1 cellular context compared by ENCODE assay signal in the genomic region with DNA sequence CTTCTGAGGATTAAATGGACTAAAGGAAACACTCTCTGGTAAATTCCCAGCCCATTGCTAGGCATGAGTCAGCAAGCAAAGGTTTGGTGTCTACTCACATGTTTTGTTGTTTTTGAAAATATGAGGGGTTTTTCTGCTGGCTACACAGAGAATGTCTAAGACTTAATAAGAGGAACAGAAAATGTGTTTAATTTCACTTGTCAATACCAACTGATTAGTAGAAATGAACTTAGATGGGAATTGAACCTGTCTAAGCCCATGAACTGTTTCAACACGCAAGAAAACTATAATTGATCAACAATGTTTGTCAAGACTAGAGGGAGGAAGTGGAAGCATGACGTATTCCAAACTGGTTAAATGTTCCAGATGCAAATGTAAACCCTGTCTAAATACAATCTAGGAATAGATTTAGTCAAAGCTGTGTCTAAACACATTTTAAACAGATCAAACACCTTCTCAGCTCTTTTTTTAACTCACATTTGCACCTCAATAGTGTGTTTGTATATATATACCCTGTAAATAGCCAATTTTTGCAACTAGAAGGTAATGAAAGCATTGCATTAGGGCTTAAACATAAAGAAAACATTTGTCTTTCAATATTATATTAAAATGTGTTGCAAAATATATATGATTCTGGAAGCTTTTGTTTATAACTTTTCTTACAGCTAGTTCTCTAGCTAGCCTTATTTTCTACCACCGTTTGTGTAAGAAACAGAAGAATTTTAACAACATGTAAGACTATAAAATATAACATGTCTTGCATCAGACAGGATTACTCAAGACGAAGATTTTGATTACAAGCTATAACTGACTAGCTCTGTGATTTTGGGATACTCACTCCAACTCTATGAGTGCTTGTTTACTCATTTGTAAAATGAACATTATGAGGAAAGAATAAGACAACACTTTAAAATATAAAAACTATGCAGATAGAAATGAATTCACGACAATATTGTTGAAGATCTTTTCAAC.
A peak's percentile ranks its signal among the peaks of the same experiment; 100 is the strongest.
TF ChIP-seq lines count a peak whose summit lies in the region.

No MANE protein-coding gene starts in this region.

TF ChIP-seq in GM12878, 131 proteins besides CTCF, POLR2A, EP300 and RAD21 (continued from another document):
- TF ChIP-seq, protein P1, sequence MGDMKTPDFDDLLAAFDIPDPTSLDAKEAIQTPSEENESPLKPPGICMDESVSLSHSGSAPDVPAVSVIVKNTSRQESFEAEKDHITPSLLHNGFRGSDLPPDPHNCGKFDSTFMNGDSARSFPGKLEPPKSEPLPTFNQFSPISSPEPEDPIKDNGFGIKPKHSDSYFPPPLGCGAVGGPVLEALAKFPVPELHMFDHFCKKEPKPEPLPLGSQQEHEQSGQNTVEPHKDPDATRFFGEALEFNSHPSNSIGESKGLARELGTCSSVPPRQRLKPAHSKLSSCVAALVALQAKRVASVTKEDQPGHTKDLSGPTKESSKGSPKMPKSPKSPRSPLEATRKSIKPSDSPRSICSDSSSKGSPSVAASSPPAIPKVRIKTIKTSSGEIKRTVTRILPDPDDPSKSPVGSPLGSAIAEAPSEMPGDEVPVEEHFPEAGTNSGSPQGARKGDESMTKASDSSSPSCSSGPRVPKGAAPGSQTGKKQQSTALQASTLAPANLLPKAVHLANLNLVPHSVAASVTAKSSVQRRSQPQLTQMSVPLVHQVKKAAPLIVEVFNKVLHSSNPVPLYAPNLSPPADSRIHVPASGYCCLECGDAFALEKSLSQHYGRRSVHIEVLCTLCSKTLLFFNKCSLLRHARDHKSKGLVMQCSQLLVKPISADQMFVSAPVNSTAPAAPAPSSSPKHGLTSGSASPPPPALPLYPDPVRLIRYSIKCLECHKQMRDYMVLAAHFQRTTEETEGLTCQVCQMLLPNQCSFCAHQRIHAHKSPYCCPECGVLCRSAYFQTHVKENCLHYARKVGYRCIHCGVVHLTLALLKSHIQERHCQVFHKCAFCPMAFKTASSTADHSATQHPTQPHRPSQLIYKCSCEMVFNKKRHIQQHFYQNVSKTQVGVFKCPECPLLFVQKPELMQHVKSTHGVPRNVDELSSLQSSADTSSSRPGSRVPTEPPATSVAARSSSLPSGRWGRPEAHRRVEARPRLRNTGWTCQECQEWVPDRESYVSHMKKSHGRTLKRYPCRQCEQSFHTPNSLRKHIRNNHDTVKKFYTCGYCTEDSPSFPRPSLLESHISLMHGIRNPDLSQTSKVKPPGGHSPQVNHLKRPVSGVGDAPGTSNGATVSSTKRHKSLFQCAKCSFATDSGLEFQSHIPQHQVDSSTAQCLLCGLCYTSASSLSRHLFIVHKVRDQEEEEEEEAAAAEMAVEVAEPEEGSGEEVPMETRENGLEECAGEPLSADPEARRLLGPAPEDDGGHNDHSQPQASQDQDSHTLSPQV (IDR thresholded peaks at IDR 0.05) = peak; percentile 68; the same call in 1 of the 2 replicates
- TF ChIP-seq ZSCAN29 (IDR thresholded peaks at IDR 0.05) = peak; percentile 25; the same call in 1 of the 2 replicates
- TF ChIP-seq ESRRA (IDR thresholded peaks at IDR 0.05; ENCODE audit: low read length) = no peak
- no peak for TF ChIP-seq YY1 (IDR thresholded peaks at IDR 0.05; ENCODE audit: low read depth, low read length)
- TF ChIP-seq EED (IDR thresholded peaks at IDR 0.05; ENCODE audit: low read depth) = 0 out of 2 replicates have a peak, but pooled peaks have one; percentile 19
- no peak for TF ChIP-seq YBX1 (IDR thresholded peaks at IDR 0.05)
- TF ChIP-seq FOXK2 (IDR thresholded peaks at IDR 0.05) = no peak
- TF ChIP-seq STAT1 (conservative IDR thresholded peaks at IDR 0.05) = no peak
- TF ChIP-seq RBBP5 (conservative IDR thresholded peaks at IDR 0.05) = no peak
- TF ChIP-seq RFX5 (IDR thresholded peaks at IDR 0.05; ENCODE audit: low read depth, low read length) = no peak
- no peak for TF ChIP-seq TBL1XR1 (IDR thresholded peaks at IDR 0.05; ENCODE audit: low read depth, low read length)
- TF ChIP-seq, protein P2, sequence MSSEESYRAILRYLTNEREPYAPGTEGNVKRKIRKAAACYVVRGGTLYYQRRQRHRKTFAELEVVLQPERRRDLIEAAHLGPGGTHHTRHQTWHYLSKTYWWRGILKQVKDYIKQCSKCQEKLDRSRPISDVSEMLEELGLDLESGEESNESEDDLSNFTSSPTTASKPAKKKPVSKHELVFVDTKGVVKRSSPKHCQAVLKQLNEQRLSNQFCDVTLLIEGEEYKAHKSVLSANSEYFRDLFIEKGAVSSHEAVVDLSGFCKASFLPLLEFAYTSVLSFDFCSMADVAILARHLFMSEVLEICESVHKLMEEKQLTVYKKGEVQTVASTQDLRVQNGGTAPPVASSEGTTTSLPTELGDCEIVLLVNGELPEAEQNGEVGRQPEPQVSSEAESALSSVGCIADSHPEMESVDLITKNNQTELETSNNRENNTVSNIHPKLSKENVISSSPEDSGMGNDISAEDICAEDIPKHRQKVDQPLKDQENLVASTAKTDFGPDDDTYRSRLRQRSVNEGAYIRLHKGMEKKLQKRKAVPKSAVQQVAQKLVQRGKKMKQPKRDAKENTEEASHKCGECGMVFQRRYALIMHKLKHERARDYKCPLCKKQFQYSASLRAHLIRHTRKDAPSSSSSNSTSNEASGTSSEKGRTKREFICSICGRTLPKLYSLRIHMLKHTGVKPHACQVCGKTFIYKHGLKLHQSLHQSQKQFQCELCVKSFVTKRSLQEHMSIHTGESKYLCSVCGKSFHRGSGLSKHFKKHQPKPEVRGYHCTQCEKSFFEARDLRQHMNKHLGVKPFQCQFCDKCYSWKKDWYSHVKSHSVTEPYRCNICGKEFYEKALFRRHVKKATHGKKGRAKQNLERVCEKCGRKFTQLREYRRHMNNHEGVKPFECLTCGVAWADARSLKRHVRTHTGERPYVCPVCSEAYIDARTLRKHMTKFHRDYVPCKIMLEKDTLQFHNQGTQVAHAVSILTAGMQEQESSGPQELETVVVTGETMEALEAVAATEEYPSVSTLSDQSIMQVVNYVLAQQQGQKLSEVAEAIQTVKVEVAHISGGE (CRISPR knock-in tag; IDR thresholded peaks at IDR 0.05) = no peak
- TF ChIP-seq MXI1 (IDR thresholded peaks at IDR 0.05; ENCODE audit: low read depth, low read length) = peak; percentile 39; the same call in 1 of the 2 replicates
- no peak for TF ChIP-seq WRNIP1 (IDR thresholded peaks at IDR 0.05; ENCODE audit: borderline replicate concordance, low read depth, low read length)
- TF ChIP-seq BACH1 (IDR thresholded peaks at IDR 0.05; ENCODE audit: borderline replicate concordance) = peak; percentile 97
- TF ChIP-seq EGR1 (IDR thresholded peaks at IDR 0.05; ENCODE audit: borderline replicate concordance in 1 of 2, low read depth in 2 of 2, low read length in 2 of 2) = no peak
- peak; percentile 99 for TF ChIP-seq MTA2 (IDR thresholded peaks at IDR 0.05; ENCODE audit: low read depth)
- no peak for TF ChIP-seq MTA3 (IDR thresholded peaks at IDR 0.05; ENCODE audit: borderline replicate concordance, low read length)
- no peak for TF ChIP-seq TCF7 (IDR thresholded peaks at IDR 0.05; ENCODE audit: borderline replicate concordance)
- TF ChIP-seq, protein P3, sequence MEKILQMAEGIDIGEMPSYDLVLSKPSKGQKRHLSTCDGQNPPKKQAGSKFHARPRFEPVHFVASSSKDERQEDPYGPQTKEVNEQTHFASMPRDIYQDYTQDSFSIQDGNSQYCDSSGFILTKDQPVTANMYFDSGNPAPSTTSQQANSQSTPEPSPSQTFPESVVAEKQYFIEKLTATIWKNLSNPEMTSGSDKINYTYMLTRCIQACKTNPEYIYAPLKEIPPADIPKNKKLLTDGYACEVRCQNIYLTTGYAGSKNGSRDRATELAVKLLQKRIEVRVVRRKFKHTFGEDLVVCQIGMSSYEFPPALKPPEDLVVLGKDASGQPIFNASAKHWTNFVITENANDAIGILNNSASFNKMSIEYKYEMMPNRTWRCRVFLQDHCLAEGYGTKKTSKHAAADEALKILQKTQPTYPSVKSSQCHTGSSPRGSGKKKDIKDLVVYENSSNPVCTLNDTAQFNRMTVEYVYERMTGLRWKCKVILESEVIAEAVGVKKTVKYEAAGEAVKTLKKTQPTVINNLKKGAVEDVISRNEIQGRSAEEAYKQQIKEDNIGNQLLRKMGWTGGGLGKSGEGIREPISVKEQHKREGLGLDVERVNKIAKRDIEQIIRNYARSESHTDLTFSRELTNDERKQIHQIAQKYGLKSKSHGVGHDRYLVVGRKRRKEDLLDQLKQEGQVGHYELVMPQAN (conservative IDR thresholded peaks at IDR 0.05) = peak; percentile 60; the same call in 1 of the 2 replicates
- TF ChIP-seq RELA (IDR thresholded peaks at IDR 0.05; ENCODE audit: borderline replicate concordance, partially characterized antibody) = no peak
- TF ChIP-seq SMC3 (IDR thresholded peaks at IDR 0.05; ENCODE audit: borderline replicate concordance, low read length) = no peak
